Comparison of ENCODE assay signal across 15 cellular contexts in genomic region chr1:155717041-155717440, GRCh38. TPM values are rescaled to one million over a fixed set of nuclear protein-coding genes. Genes with fewer than 3 reads are reported as not detected.
DNase-seq lines count a peak whose midpoint lies in the region; ATAC-seq and TF ChIP-seq lines count a peak whose summit lies in the region.
"Had no signal": no experiment of that assay in that cellular context is flagged by ENCODE, and none has a peak within 500 bp of the region (broad histone marks: within the 10 kb centered on the region; RNA-seq: fewer than 3 reads in every experiment).

No MANE protein-coding gene starts in this region.

- H3K4me3 ChIP-seq in GM06990 (replicated peaks; ENCODE audit: low read depth, low read length) (no peak overlapping the region), MG63 (no peak overlapping the region)

- H3K27me3 ChIP-seq in GM06990 (replicated peaks; ENCODE audit: control insufficient read depth, insufficient read depth, low read length) (no peaks in the 10 kb centered on the region), MG63 (no peaks in the 10 kb centered on the region)

- no peaks in the 10 kb centered on the region for H3K9me3 ChIP-seq in MG63
- H3K9me3 ChIP-seq: SK-N-SH had no signal

- TF ChIP-seq CTCF in GM06990 (IDR thresholded peaks at IDR 0.05; ENCODE audit: insufficient read depth, low read length, poor library complexity, severe bottlenecking) (no peak), type B pancreatic cell (conservative IDR thresholded peaks at IDR 0.05) (no peak)

- H3K27me3 Mint-ChIP-seq in type B pancreatic cell = no peaks in the 10 kb centered on the region
- H3K27me3 Mint-ChIP-seq: naive thymus-derived CD4-positive, alpha-beta T cell had no signal

- H3K36me3 Mint-ChIP-seq in type B pancreatic cell = peaks cover 16% of the 10 kb centered on the region

- DNase-seq in GM06990 (ENCODE audit: extremely low read depth, insufficient read length) = peak; percentile 27
- DNase-seq in RPMI8226 = peak; percentile 30
- DNase-seq in MG63 = no peak
- no peak for DNase-seq in type B pancreatic cell (ENCODE audit: extremely low spot score, unreplicated experiment)
- no peak for DNase-seq in SIG-M5 (lab: John Stamatoyannopoulos, UW)
- no peak for DNase-seq in NCI-H2171 treated with DMSO at 0.1 percent for 48 hours (lab: John Stamatoyannopoulos, UW)
- DNase-seq: anterior cingulate cortex; DMS 273 treated with DMSO at 0.1 percent for 48 hours; hypothalamus; naive thymus-derived CD4-positive, alpha-beta T cell; NCI-H2107; SK-N-SH had no signal

- H3K36me3 ChIP-seq in GM06990 (ENCODE audit: control insufficient read depth, insufficient read depth, low read length) (peaks cover 3% of the 10 kb centered on the region), MG63 (peaks cover 66% of the 10 kb centered on the region)

- no peaks in the 10 kb centered on the region for H3K4me1 Mint-ChIP-seq in type B pancreatic cell (ENCODE audit: unreplicated experiment)

- ATAC-seq in GM18873 (IDR thresholded peaks at IDR 0.05; ENCODE audit: low FRiP score, unreplicated experiment) = peak; percentile 60
- peak; percentile 68 for ATAC-seq in HG02840 (IDR thresholded peaks at IDR 0.05; ENCODE audit: low FRiP score, unreplicated experiment)
- ATAC-seq: left lobe of liver; naive thymus-derived CD4-positive, alpha-beta T cell had no signal

- H3K4me3 Mint-ChIP-seq in type B pancreatic cell = no peak overlapping the region

- no peaks in the 10 kb centered on the region for H3K9me3 Mint-ChIP-seq in type B pancreatic cell
- H3K9me3 Mint-ChIP-seq: naive thymus-derived CD4-positive, alpha-beta T cell had no signal

- H3K27ac Mint-ChIP-seq in type B pancreatic cell = no peak overlapping the region

RNA-seq across cellular contexts. Expression of gene DAP3, which starts 28.1 kb away (rescaled TPM):
- total RNA-seq in MG63 (2014; rRNA removed; shearing (Covaris generic); ENCODE audit: low replicate concordance) = 79.0 and 111 TPM in 2 replicates
- total RNA-seq in type B pancreatic cell (ENCODE audit: low replicate concordance) = 95.9 and 109 TPM in 2 replicates

RNA-seq across cellular contexts. Expression of gene YY1AP1, which starts 28.5 kb away (rescaled TPM):
- total RNA-seq in MG63 (2014; rRNA removed; shearing (Covaris generic); ENCODE audit: low replicate concordance) = 32.6 and 48.1 TPM in 2 replicates
- 44.5 and 50.8 TPM in 2 replicates for total RNA-seq in type B pancreatic cell (ENCODE audit: low replicate concordance)

Comparison
In these comparisons a context has a peak if more than half of its experiments do, and no peak if none do; other contexts are left out.
1. DNase-seq: peak in GM06990 (single experiment) and RPMI8226 (single experiment); none in MG63 (single experiment), type B pancreatic cell (single experiment), SIG-M5 (single experiment) and NCI-H2171 treated with DMSO at 0.1 percent for 48 hours (single experiment).